Comparison of ENCODE assay signal across 23 cellular contexts in the genomic region with DNA sequence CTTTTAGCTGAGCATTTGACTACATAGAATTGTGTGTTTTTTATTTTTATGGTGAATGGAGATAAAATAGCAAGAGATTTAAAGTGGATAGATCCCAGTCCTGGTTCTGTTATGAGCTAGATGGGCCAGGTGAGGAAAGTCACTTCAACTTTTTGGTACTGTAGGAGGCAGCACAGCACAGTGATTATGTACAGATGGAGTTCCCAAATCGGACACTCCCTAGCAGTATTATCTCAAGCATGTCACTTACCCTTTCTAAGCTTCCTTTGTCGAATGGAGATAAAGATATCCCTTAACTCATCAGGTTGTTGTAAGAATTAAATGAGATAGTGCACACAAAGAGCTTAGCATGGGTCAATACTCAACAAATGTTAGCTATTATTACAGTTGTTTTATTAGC.
"Had no signal": no experiment of that assay in that cellular context is flagged by ENCODE, and none has a peak within 500 bp of the region (broad histone marks: within the 10 kb centered on the region; RNA-seq: fewer than 3 reads in every experiment).

No MANE protein-coding gene starts in this region.

- H3K27me3 ChIP-seq: right atrium auricular region, tibial artery, uterus had no signal

- H3K36me3 ChIP-seq: neural progenitor cell, prostate gland, right atrium auricular region, tibial artery, uterus had no signal

- FAIRE-seq: colon, TTC549 had no signal

- H3K4me3 Mint-ChIP-seq: activated CD4-positive, alpha-beta T cell treated with anti-CD3 and anti-CD28 coated beads, Interleukin-2, amount 10 ng/mL, durations not matched to agents 24 days and 14 days; activated CD8-positive, alpha-beta T cell treated with anti-CD3 and anti-CD28 coated beads, Interleukin-2, amount 10 ng/mL, durations not matched to agents 7 days and 5 days; activated naive CD4-positive, alpha-beta T cell treated with anti-CD3 and anti-CD28 coated beads for 36 hours; activated naive CD8-positive, alpha-beta T cell treated with anti-CD3 and anti-CD28 coated beads, Interleukin-2, amount 50 U/mL, for 24 hours; activated T-cell treated with anti-CD3 and anti-CD28 coated beads, Interleukin-2, amount 50 U/mL, for 4 hours; naive B cell; neural progenitor cell had no signal

- H3K36me3 Mint-ChIP-seq: brain, neural progenitor cell had no signal

- H3K9ac ChIP-seq: neural progenitor cell had no signal

- H3K27ac ChIP-seq: dorsolateral prefrontal cortex, neural progenitor cell, prostate gland, right atrium auricular region, tibial artery, uterus had no signal

- H3K4me3 ChIP-seq: dorsolateral prefrontal cortex, neural progenitor cell, prostate gland, right atrium auricular region, tibial artery, uterus had no signal

- H3K9me3 Mint-ChIP-seq: activated CD4-positive, alpha-beta T cell treated with anti-CD3 and anti-CD28 coated beads, Interleukin-2, amount 10 ng/mL, durations not matched to agents 24 days and 14 days; activated naive CD4-positive, alpha-beta T cell treated with anti-CD3 and anti-CD28 coated beads for 36 hours; activated naive CD8-positive, alpha-beta T cell treated with anti-CD3 and anti-CD28 coated beads, Interleukin-2, amount 50 U/mL, for 24 hours; activated T-cell treated with anti-CD3 and anti-CD28 coated beads, Interleukin-2, amount 50 U/mL, for 4 hours; naive B cell; neural progenitor cell had no signal

- H3K9me3 ChIP-seq: prostate gland, right atrium auricular region, tibial artery, uterus had no signal

- DNase-seq: activated CD4-positive, alpha-beta T cell treated with anti-CD3 and anti-CD28 coated beads, Interleukin-2, amount 10 ng/mL, durations not matched to agents 24 days and 14 days; activated CD8-positive, alpha-beta T cell treated with anti-CD3 and anti-CD28 coated beads, Interleukin-2, amount 10 ng/mL, durations not matched to agents 7 days and 5 days; activated naive CD4-positive, alpha-beta T cell treated with anti-CD3 and anti-CD28 coated beads for 36 hours; activated naive CD8-positive, alpha-beta T cell treated with anti-CD3 and anti-CD28 coated beads, Interleukin-2, amount 50 U/mL, for 24 hours; activated T-cell treated with anti-CD3 and anti-CD28 coated beads, Interleukin-2, amount 50 U/mL, for 4 hours; caudate nucleus; dorsolateral prefrontal cortex; hippocampal formation; islet precursor cell; mammary epithelial cell; naive B cell; stimulated activated CD4-positive, alpha-beta T cell treated with anti-CD3 and anti-CD28 coated beads, Interleukin-2, amount 100 ng/mL, for 24 hours; stimulated activated naive CD8-positive, alpha-beta T cell treated with anti-CD3 and anti-CD28 coated beads, Interleukin-15, Interleukin-2, amounts not matched to agents 100 U/mL and 50 U/mL, for 24 hours; substantia nigra; T-helper 2 cell; tibial artery; uterus had no signal

- H3K27ac Mint-ChIP-seq: activated CD4-positive, alpha-beta T cell treated with anti-CD3 and anti-CD28 coated beads, Interleukin-2, amount 10 ng/mL, durations not matched to agents 24 days and 14 days; activated CD8-positive, alpha-beta T cell treated with anti-CD3 and anti-CD28 coated beads, Interleukin-2, amount 10 ng/mL, durations not matched to agents 7 days and 5 days; activated naive CD4-positive, alpha-beta T cell treated with anti-CD3 and anti-CD28 coated beads for 36 hours; activated naive CD8-positive, alpha-beta T cell treated with anti-CD3 and anti-CD28 coated beads, Interleukin-2, amount 50 U/mL, for 24 hours; neural progenitor cell had no signal

- ATAC-seq: activated CD8-positive, alpha-beta T cell treated with anti-CD3 and anti-CD28 coated beads, Interleukin-2, amount 10 ng/mL, durations not matched to agents 7 days and 5 days; activated naive CD8-positive, alpha-beta T cell treated with anti-CD3 and anti-CD28 coated beads, Interleukin-2, amount 50 U/mL, for 24 hours; activated T-cell treated with anti-CD3 and anti-CD28 coated beads, Interleukin-2, amount 50 U/mL, for 4 hours; stimulated activated naive CD8-positive, alpha-beta T cell treated with anti-CD3 and anti-CD28 coated beads, Interleukin-15, Interleukin-2, amounts not matched to agents 100 U/mL and 50 U/mL, for 24 hours had no signal

- H3K4me1 ChIP-seq: prostate gland, uterus had no signal

- H3K4me2 ChIP-seq: neural progenitor cell had no signal
